In the genomic region with DNA sequence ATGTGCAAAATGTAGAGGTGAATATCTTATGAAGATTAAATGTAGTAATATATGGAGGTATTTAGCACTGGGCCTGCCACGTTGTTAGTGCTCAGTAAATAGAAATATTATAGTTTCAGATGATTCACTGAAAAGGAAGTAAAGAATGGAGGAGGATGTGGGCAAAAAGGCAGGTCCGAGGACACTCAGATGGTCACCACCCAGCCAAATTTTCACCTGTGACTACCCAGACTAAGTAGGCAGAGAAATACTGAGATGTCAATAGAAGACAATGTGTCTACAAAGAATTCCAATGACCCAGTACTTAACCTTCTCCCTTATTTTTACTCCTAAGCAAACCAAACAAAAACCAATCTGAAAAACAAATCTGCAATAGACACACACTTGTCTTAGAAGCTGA, we compare ENCODE assay signal across 7 cellular contexts.
"Had no signal": no experiment of that assay in that cellular context is flagged by ENCODE, and none has a peak within 500 bp of the region (broad histone marks: within the 10 kb centered on the region; RNA-seq: fewer than 3 reads in every experiment).

No MANE protein-coding gene starts in this region.

- H3K4me3 Mint-ChIP-seq: H9 had no signal

- H3K9me3 Mint-ChIP-seq: H9 had no signal

- H3K4me3 ChIP-seq: GM23248, K562 had no signal

- H3K9ac ChIP-seq: GM23248 had no signal

- DNase-seq: GM23248, GOT3, H9, HCEC 1CT, IMR-90 had no signal

- H2AFZ ChIP-seq: GM23248 had no signal

- H3K27ac ChIP-seq: GM23248 had no signal

- ATAC-seq: K562 had no signal

- H3K27ac Mint-ChIP-seq: H9 had no signal

- FAIRE-seq: HTR-8/SVneo, K562 had no signal
